24 cellular contexts compared by ENCODE assay signal in genomic region chr5:93151896-93152295, GRCh38.
DNase-seq lines count a peak whose midpoint lies in the region; ATAC-seq and TF ChIP-seq lines count a peak whose summit lies in the region.
"Had no signal": no experiment of that assay in that cellular context is flagged by ENCODE, and none has a peak within 500 bp of the region (broad histone marks: within the 10 kb centered on the region; RNA-seq: fewer than 3 reads in every experiment).

No MANE protein-coding gene starts in this region.

- POLR2A ChIA-PET in CD4-positive, alpha-beta T cell (lab: Charles Lee) = no interaction called here

- H3K9me3 ChIP-seq in skeletal muscle satellite cell (replicated peaks; ENCODE audit: low read length) (no peaks in the 10 kb centered on the region), left lung (no peaks in the 10 kb centered on the region)
- H3K9me3 ChIP-seq in CD4-positive, alpha-beta T cell (ENCODE audit: control insufficient read depth, low read length) = no peaks in the 10 kb centered on the region
- H3K9me3 ChIP-seq: ascending aorta, pancreas, Peyer's patch, right atrium auricular region, tibial artery had no signal

- no peaks in the 10 kb centered on the region for H3K27me3 Mint-ChIP-seq in CD4-positive, alpha-beta T cell
- H3K27me3 Mint-ChIP-seq: activated naive CD8-positive, alpha-beta T cell; CD4-positive, CD25-positive, alpha-beta regulatory T cell; IgD-negative memory B cell; stimulated activated naive CD8-positive, alpha-beta T cell treated with anti-CD3 and anti-CD28 coated beads, Interleukin-15, amount 100 ng/mL, for 72 hours had no signal

- H3K36me3 ChIP-seq in skeletal muscle satellite cell (ENCODE audit: insufficient read depth, low read length) = peaks cover 5% of the 10 kb centered on the region
- no peaks in the 10 kb centered on the region for H3K36me3 ChIP-seq in left lung
- H3K36me3 ChIP-seq: ascending aorta, pancreas, Peyer's patch, right atrium auricular region, tibial artery, WERI-Rb-1 had no signal

- CTCF ChIA-PET in CD4-positive, alpha-beta T cell (lab: Charles Lee) = no interaction called here

- no peaks in the 10 kb centered on the region for H3K9me3 Mint-ChIP-seq in CD4-positive, alpha-beta T cell

- H3K27me3 ChIP-seq in skeletal muscle satellite cell (ENCODE audit: control insufficient read depth, insufficient read depth, low read length) = no peaks in the 10 kb centered on the region
- H3K27me3 ChIP-seq in left lung = no peaks in the 10 kb centered on the region
- no peaks in the 10 kb centered on the region for H3K27me3 ChIP-seq in CD4-positive, alpha-beta T cell (ENCODE audit: control insufficient read depth, insufficient read depth, low read length)
- H3K27me3 ChIP-seq: ascending aorta, hepatocyte, pancreas, Peyer's patch, right atrium auricular region, tibial artery had no signal

- no peaks in the 10 kb centered on the region for H3K4me1 Mint-ChIP-seq in CD4-positive, alpha-beta T cell (ENCODE audit: low read depth)
- H3K4me1 Mint-ChIP-seq: CD4-positive, CD25-positive, alpha-beta regulatory T cell; IgD-negative memory B cell; naive thymus-derived CD8-positive, alpha-beta T cell; stimulated activated naive CD8-positive, alpha-beta T cell treated with anti-CD3 and anti-CD28 coated beads, Interleukin-15, amount 100 ng/mL, for 72 hours had no signal

- peak overlapping the region; percentile 66 for H3K4me2 ChIP-seq in skeletal muscle satellite cell (ENCODE audit: low read length)
- H3K4me2 ChIP-seq: hepatocyte had no signal

- H3K4me3 ChIP-seq in WI38 (ENCODE audit: low read depth, low read length) = 0 out of 2 replicates have a peak overlapping the region, but pooled peaks have one; percentile 8
- H3K4me3 ChIP-seq in fibroblast of villous mesenchyme (ENCODE audit: low read depth, low read length) = peak overlapping the region; percentile 35
- H3K4me3 ChIP-seq in skeletal muscle satellite cell (ENCODE audit: low read length) = peak overlapping the region; percentile 44
- H3K4me3 ChIP-seq in left lung = no peak overlapping the region
- H3K4me3 ChIP-seq: ascending aorta, hepatocyte, pancreas, Peyer's patch, right atrium auricular region, SK-N-MC, tibial artery had no signal

- no peak overlapping the region for H3K4me3 Mint-ChIP-seq in CD4-positive, alpha-beta T cell
- H3K4me3 Mint-ChIP-seq: activated naive CD8-positive, alpha-beta T cell; CD4-positive, CD25-positive, alpha-beta regulatory T cell; IgD-negative memory B cell; naive thymus-derived CD8-positive, alpha-beta T cell; stimulated activated naive CD8-positive, alpha-beta T cell treated with anti-CD3 and anti-CD28 coated beads, Interleukin-15, amount 100 ng/mL, for 72 hours had no signal

- H3K36me3 Mint-ChIP-seq in CD4-positive, alpha-beta T cell (ENCODE audit: low read depth) = no peaks in the 10 kb centered on the region
- H3K36me3 Mint-ChIP-seq: activated naive CD8-positive, alpha-beta T cell; CD4-positive, CD25-positive, alpha-beta regulatory T cell; IgD-negative memory B cell; naive thymus-derived CD8-positive, alpha-beta T cell had no signal

- intact Hi-C loops in left lung (cut with DNase I) = no loop called here
- intact Hi-C loops in CD4-positive, alpha-beta T cell (cut with DNase I, micrococcal nuclease) = no loop called here

- DNase-seq in M059J (ENCODE audit: low read depth) (peak; percentile 20), fibroblast of villous mesenchyme (ENCODE audit: low read depth) (peak; percentile 26), left lung (no peak), NCI-H1436 (lab: John Stamatoyannopoulos, UW) (no peak)
- DNase-seq in CD4-positive, alpha-beta T cell = no peak
- DNase-seq: CD4-positive, CD25-positive, alpha-beta regulatory T cell; foreskin melanocyte; naive thymus-derived CD8-positive, alpha-beta T cell; NCI-H1417 treated with DMSO at 0.1 percent for 48 hours; NCI-H510A; pancreas; Peyer's patch; stimulated activated naive CD8-positive, alpha-beta T cell treated with anti-CD3 and anti-CD28 coated beads, Interleukin-15, amount 100 ng/mL, for 72 hours; tibial artery; WERI-Rb-1 had no signal

- no peak overlapping the region for H3K27ac Mint-ChIP-seq in CD4-positive, alpha-beta T cell
- H3K27ac Mint-ChIP-seq: activated naive CD8-positive, alpha-beta T cell; CD4-positive, CD25-positive, alpha-beta regulatory T cell; naive thymus-derived CD8-positive, alpha-beta T cell; stimulated activated naive CD8-positive, alpha-beta T cell treated with anti-CD3 and anti-CD28 coated beads, Interleukin-15, amount 100 ng/mL, for 72 hours had no signal

- no peak overlapping the region for H3K27ac ChIP-seq in left lung
- no peak overlapping the region for H3K27ac ChIP-seq in CD4-positive, alpha-beta T cell (ENCODE audit: low read depth, low read length)
- H3K27ac ChIP-seq: ascending aorta, hepatocyte, pancreas, Peyer's patch, right atrium auricular region, SK-N-MC, tibial artery, WERI-Rb-1 had no signal

- TF ChIP-seq CTCF in WI38 (IDR thresholded peaks at IDR 0.05; ENCODE audit: low read depth, low read length) = no peak
- TF ChIP-seq CTCF in fibroblast of villous mesenchyme (IDR thresholded peaks at IDR 0.05; ENCODE audit: insufficient read depth, low read depth, low read length) = no peak
- TF ChIP-seq CTCF in left lung (IDR thresholded peaks at IDR 0.05) = no peak
- no peak for TF ChIP-seq CTCF in CD4-positive, alpha-beta T cell (IDR thresholded peaks at IDR 0.05)

- peaks cover 49% of the 10 kb centered on the region for H3K4me1 ChIP-seq in skeletal muscle satellite cell (ENCODE audit: control insufficient read depth, insufficient read depth, low read length)
- no peaks in the 10 kb centered on the region for H3K4me1 ChIP-seq in left lung
- H3K4me1 ChIP-seq: ascending aorta, pancreas, Peyer's patch, right atrium auricular region had no signal

- peak overlapping the region; percentile 67 for H3K9ac ChIP-seq in skeletal muscle satellite cell (ENCODE audit: low read depth, low read length)

- ATAC-seq in left lung (no peak), HG03097 (IDR thresholded peaks at IDR 0.05; ENCODE audit: low FRiP score, unreplicated experiment) (no peak)
- ATAC-seq in CD4-positive, alpha-beta T cell (ENCODE audit: poor library complexity) = no peak
- ATAC-seq: naive thymus-derived CD8-positive, alpha-beta T cell; pancreas; stimulated activated naive CD8-positive, alpha-beta T cell treated with anti-CD3 and anti-CD28 coated beads, Interleukin-15, amount 100 ng/mL, for 72 hours had no signal

Comparison
In these comparisons a context has a peak if more than half of its experiments do, and no peak if none do; other contexts are left out.
1. DNase-seq: peak in M059J (single experiment) and fibroblast of villous mesenchyme (single experiment); none in left lung (0 of 2), CD4-positive, alpha-beta T cell (0 of 10) and NCI-H1436 (single experiment).
2. H3K4me3 ChIP-seq: peak in WI38 (single experiment), fibroblast of villous mesenchyme (single experiment) and skeletal muscle satellite cell (single experiment); none in left lung (0 of 2).